Comparison of ENCODE assay signal across 8 cellular contexts in the genomic region with DNA sequence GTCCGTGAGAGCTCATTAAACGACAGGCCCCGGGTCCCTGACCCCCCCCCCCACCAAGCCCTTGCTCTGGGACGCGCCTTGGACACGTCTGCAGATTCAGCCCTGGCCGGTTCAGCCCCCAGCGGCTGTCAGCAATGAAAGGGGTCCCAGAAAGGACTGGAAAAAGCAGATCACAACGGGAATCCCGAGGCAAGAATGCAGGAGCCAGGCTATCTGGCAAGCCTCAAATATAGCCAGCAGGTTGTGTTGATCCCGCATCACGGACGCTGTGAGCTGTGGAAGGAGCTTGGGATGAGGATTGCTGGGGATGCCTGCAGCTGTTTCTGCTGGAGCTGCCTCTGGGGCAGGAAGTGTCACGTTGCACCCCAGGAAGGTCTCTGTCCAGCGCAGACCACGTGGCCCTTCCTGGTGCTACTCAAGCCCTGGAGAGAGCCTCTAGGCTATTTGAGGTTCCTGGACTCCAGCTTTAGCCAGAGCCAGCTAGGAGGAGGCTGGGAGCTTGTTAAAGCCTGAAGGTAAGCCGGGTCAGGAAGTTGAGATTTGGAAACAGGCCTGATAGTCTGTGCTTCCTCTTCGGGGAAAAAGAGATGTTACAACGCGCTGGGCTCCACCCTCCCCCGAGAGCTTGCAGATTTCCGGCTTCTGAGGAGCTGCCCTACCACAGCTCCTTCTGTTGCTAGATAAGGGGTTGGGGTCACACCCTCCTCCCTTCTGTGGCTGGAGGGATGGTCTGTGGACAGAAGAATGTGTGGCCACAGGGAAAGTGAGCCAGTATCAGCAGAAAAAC. TPM values are rescaled to one million over a fixed set of nuclear protein-coding genes. Genes with fewer than 3 reads are reported as not detected.
DNase-seq lines count a peak whose midpoint lies in the region; ATAC-seq and TF ChIP-seq lines count a peak whose summit lies in the region.

No MANE protein-coding gene starts in this region.

- POLR2A ChIA-PET in SK-N-SH (lab: Yijun Ruan, JAX) = no interaction called here

- TF ChIP-seq CTCF in SK-N-SH (IDR thresholded peaks at IDR 0.05) (no peak), upper lobe of left lung (IDR thresholded peaks at IDR 0.05) (no peak)

- peak in 1 of 4 donors; percentile 31 for TF ChIP-seq POLR2A in upper lobe of left lung (IDR thresholded peaks at IDR 0.05)

- no peaks in the 10 kb centered on the region for H3F3A ChIP-seq in SK-N-SH (replicated peaks; ENCODE audit: insufficient read depth)

- H3K4me3 ChIP-seq in SK-N-SH (ENCODE audit: low read depth in 2 of 2, low read length in 1 of 2) (no peak overlapping the region), mononuclear cell (ENCODE audit: low read length) (peak overlapping the region; percentile 1), upper lobe of left lung (peak overlapping the region in 2 of 4 donors; percentile 25 to 31)

- H3K27me3 ChIP-seq in SK-N-SH (ENCODE audit: insufficient read depth) (no peaks in the 10 kb centered on the region; the same call in 1 of the 2 replicates), mononuclear cell (ENCODE audit: insufficient read depth, low read length) (no peaks in the 10 kb centered on the region), upper lobe of left lung (no peaks in the 10 kb centered on the region)

- no peaks in the 10 kb centered on the region for H3K36me3 ChIP-seq in SK-N-SH (replicated peaks in 1 of 2; ENCODE audit: control insufficient read depth in 1 of 2, insufficient read depth in 2 of 2, low read length in 1 of 2)
- H3K36me3 ChIP-seq in upper lobe of left lung = no peaks in the 10 kb centered on the region

- H3K9me2 ChIP-seq in SK-N-SH = no peaks in the 10 kb centered on the region

- no peak for TF ChIP-seq EP300 in SK-N-SH (IDR thresholded peaks at IDR 0.05; ENCODE audit: borderline replicate concordance in 1 of 2, low read depth in 1 of 2, low read length in 1 of 2)
- TF ChIP-seq EP300 in upper lobe of left lung (IDR thresholded peaks at IDR 0.05) = no peak

- no peak overlapping the region for H3K27ac ChIP-seq in SK-N-SH (ENCODE audit: low read depth in 2 of 2, low read length in 1 of 2)
- peak overlapping the region; percentile 78 to 87 (median 83) for H3K27ac ChIP-seq in upper lobe of left lung

- TF ChIP-seq RAD21 in SK-N-SH (IDR thresholded peaks at IDR 0.05; ENCODE audit: low read length) = no peak

- H3K79me2 ChIP-seq in SK-N-SH (ENCODE audit: insufficient read depth) = no peaks in the 10 kb centered on the region

- CTCF ChIA-PET in SK-N-SH (lab: Yijun Ruan, JAX) = no interaction called here

- H4K20me1 ChIP-seq in SK-N-SH (ENCODE audit: insufficient read depth) = no peaks in the 10 kb centered on the region

- H3K4me1 ChIP-seq in SK-N-SH (ENCODE audit: control insufficient read depth in 1 of 2, insufficient read depth in 2 of 2, low read depth in 1 of 2, low read length in 1 of 2) (peaks cover 0 to 4% of the 10 kb centered on the region in 2 experiments; a peak in 1 of 4 replicates), mononuclear cell (ENCODE audit: insufficient read depth, low read length) (peaks cover 19% of the 10 kb centered on the region), upper lobe of left lung (peaks cover 13 to 18% (median 16%) of the 10 kb centered on the region in 4 donors)

- DNase-seq in GM04504 (ENCODE audit: low read depth) (peak; percentile 24), SK-N-SH (no peak), dedifferentiated amniotic fluid mesenchymal stem cell (ENCODE audit: extremely low spot score) (peak; percentile 16), upper lobe of left lung (peak in 1 of 2 donors; percentile 77), mesenteric fat pad (ENCODE audit: low spot score) (no peak), middle frontal gyrus (ENCODE audit: extremely low spot score, low spot score) (no peak), hypothalamus (lab: John Stamatoyannopoulos, UW) (no peak)

- ATAC-seq in upper lobe of left lung (ENCODE audit: low FRiP score in 2 of 2) = peak; percentile 74 to 86

- no peak overlapping the region for H3K9ac ChIP-seq in SK-N-SH

- 10% methylated on average over 22 of the region's 22 CpGs for WGBS in SK-N-SH (ENCODE audit: low lambda C conversion rate)
- 2 to 9% methylated on average over 10 to 22 of the region's 22 CpGs for WGBS in upper lobe of left lung, 2 donors

- H3K9me3 ChIP-seq in SK-N-SH (no peaks in the 10 kb centered on the region), mononuclear cell (ENCODE audit: low read depth, low read length) (no peaks in the 10 kb centered on the region), upper lobe of left lung (no peaks in the 10 kb centered on the region)

- H2AFZ ChIP-seq in SK-N-SH (ENCODE audit: low read depth) = no peak overlapping the region; the same call in 1 of the 2 replicates

- H3K4me2 ChIP-seq in SK-N-SH = peak overlapping the region; percentile 24; the same call in 1 of the 2 replicates

TF ChIP-seq in SK-N-SH, 30 proteins besides CTCF, POLR2A, EP300 and RAD21:
- TF ChIP-seq, protein P1, sequence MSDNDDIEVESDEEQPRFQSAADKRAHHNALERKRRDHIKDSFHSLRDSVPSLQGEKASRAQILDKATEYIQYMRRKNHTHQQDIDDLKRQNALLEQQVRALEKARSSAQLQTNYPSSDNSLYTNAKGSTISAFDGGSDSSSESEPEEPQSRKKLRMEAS (IDR thresholded peaks at IDR 0.05; ENCODE audit: low read depth) = peak; percentile 85
- no peak for TF ChIP-seq JUND (IDR thresholded peaks at IDR 0.05)
- TF ChIP-seq, protein P2, sequence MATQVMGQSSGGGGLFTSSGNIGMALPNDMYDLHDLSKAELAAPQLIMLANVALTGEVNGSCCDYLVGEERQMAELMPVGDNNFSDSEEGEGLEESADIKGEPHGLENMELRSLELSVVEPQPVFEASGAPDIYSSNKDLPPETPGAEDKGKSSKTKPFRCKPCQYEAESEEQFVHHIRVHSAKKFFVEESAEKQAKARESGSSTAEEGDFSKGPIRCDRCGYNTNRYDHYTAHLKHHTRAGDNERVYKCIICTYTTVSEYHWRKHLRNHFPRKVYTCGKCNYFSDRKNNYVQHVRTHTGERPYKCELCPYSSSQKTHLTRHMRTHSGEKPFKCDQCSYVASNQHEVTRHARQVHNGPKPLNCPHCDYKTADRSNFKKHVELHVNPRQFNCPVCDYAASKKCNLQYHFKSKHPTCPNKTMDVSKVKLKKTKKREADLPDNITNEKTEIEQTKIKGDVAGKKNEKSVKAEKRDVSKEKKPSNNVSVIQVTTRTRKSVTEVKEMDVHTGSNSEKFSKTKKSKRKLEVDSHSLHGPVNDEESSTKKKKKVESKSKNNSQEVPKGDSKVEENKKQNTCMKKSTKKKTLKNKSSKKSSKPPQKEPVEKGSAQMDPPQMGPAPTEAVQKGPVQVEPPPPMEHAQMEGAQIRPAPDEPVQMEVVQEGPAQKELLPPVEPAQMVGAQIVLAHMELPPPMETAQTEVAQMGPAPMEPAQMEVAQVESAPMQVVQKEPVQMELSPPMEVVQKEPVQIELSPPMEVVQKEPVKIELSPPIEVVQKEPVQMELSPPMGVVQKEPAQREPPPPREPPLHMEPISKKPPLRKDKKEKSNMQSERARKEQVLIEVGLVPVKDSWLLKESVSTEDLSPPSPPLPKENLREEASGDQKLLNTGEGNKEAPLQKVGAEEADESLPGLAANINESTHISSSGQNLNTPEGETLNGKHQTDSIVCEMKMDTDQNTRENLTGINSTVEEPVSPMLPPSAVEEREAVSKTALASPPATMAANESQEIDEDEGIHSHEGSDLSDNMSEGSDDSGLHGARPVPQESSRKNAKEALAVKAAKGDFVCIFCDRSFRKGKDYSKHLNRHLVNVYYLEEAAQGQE (IDR thresholded peaks at IDR 0.05; ENCODE audit: low read depth, low read length) = peak; percentile 77; the same call in 1 of the 2 replicates
- TF ChIP-seq ELF1 (IDR thresholded peaks at IDR 0.05) = no peak
- TF ChIP-seq, protein P3, sequence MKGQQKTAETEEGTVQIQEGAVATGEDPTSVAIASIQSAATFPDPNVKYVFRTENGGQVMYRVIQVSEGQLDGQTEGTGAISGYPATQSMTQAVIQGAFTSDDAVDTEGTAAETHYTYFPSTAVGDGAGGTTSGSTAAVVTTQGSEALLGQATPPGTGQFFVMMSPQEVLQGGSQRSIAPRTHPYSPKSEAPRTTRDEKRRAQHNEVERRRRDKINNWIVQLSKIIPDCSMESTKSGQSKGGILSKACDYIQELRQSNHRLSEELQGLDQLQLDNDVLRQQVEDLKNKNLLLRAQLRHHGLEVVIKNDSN (IDR thresholded peaks at IDR 0.05; ENCODE audit: borderline replicate concordance, low read depth) = peak; percentile 62; the same call in 1 of the 2 replicates

RNA-seq across cellular contexts. Expression of a gene that starts 19.3 kb away (rescaled TPM):
- not detected in 2 replicates for polyA plus RNA-seq in SK-N-SH (2012; rRNA removed)
- polyA plus RNA-seq in SK-N-SH (2012; cell fraction: cytosol; rRNA removed) = not detected in 2 replicates
- polyA plus RNA-seq in SK-N-SH (2012; cell fraction: nucleus; rRNA removed) = not detected in 2 replicates
- total RNA-seq in mononuclear cell = 37.8 TPM
- total RNA-seq in upper lobe of left lung = 10 to 100 TPM; 13.6 to 55.5 (median 38.9) TPM
- total RNA-seq in mesenteric fat pad = 29.8 TPM

RNA-seq across cellular contexts. Expression of a gene that starts 36.8 kb away (rescaled TPM):
- polyA plus RNA-seq in SK-N-SH (2012; rRNA removed) = not detected in 2 replicates
- polyA plus RNA-seq in SK-N-SH (2012; cell fraction: cytosol; rRNA removed) = not detected in 2 replicates
- polyA plus RNA-seq in SK-N-SH (2012; cell fraction: nucleus; rRNA removed) = not detected in 2 replicates
- 0.42 TPM for total RNA-seq in mononuclear cell
- total RNA-seq in upper lobe of left lung = 1 to 10 TPM in 2 of 6 donors, under 1 TPM in 2, not detected in 2; 0.44 to 1.6 (median 0.76) TPM
- 0.22 TPM for total RNA-seq in mesenteric fat pad

Comparison
In these comparisons a context has a peak if more than half of its experiments do, and no peak if none do; other contexts are left out.
1. DNase-seq: peak in GM04504 (single experiment) and dedifferentiated amniotic fluid mesenchymal stem cell (single experiment); none in SK-N-SH (single experiment), mesenteric fat pad (single experiment), middle frontal gyrus (single experiment) and hypothalamus (0 of 51).
2. H3K27ac ChIP-seq: peak in upper lobe of left lung (4 of 4); none in SK-N-SH (0 of 2).